9 cellular contexts compared by ENCODE assay signal in genomic region chr6:116011520-116011919, GRCh38. TPM values are rescaled to one million over a fixed set of nuclear protein-coding genes. Genes with fewer than 3 reads are reported as not detected.
A peak's percentile ranks its signal among the peaks of the same experiment; 100 is the strongest.
DNase-seq lines count a peak whose midpoint lies in the region; ATAC-seq, FAIRE-seq and TF ChIP-seq lines count a peak whose summit lies in the region.
"Had no signal": no experiment of that assay in that cellular context is flagged by ENCODE, and none has a peak within 500 bp of the region (broad histone marks: within the 10 kb centered on the region; RNA-seq: fewer than 3 reads in every experiment).

No MANE protein-coding gene starts in this region.

- H3T11ph ChIP-seq in H9 (ENCODE audit: low read length), result no peak overlapping the region

- H3K4ac ChIP-seq in H9 (ENCODE audit: low read depth, low read length) (no peak overlapping the region), trophoblast cell (ENCODE audit: low read depth, low read length) (no peak overlapping the region)

- no peak overlapping the region for H3K4me3 Mint-ChIP-seq in H9
- H3K4me3 Mint-ChIP-seq: memory B cell had no signal

- DNase-seq in GM12891 (ENCODE audit: insufficient read length, low spot score) (no peak), LoVo (ENCODE audit: low spot score) (peak; percentile 84), H9 (no peak), HUDEP-2 (lab: John Stamatoyannopoulos, UW; ENCODE audit: unreplicated experiment in 76 of 76) (no peak), trophoblast cell (no peak)
- DNase-seq in effector CD4-positive, alpha-beta T cell, result no peak

- WGBS in H9 (ENCODE audit: extremely low coverage, insufficient read length, low lambda C conversion rate), result no CpG with 5 or more reads among the region's 3 CpGs
- WGBS in trophoblast cell (ENCODE audit: extremely low coverage, insufficient coverage, insufficient read length), result no CpG with 5 or more reads among the region's 3 CpGs

- H3K23ac ChIP-seq in H9 (ENCODE audit: insufficient read length, low read depth, low read length) (no peak overlapping the region), trophoblast cell (ENCODE audit: low read length) (no peak overlapping the region)

- H3K27ac ChIP-seq in H9 (ENCODE audit: insufficient read length, low read depth, low read length) (no peak overlapping the region), trophoblast cell (ENCODE audit: low read depth, low read length) (no peak overlapping the region)

- H2BK20ac ChIP-seq in H9 (ENCODE audit: low read depth, low read length, poor library complexity, severe bottlenecking), result no peak overlapping the region

- H3K79me2 ChIP-seq in H9 (ENCODE audit: insufficient read depth, low read length), result no peaks in the 10 kb centered on the region
- no peaks in the 10 kb centered on the region for H3K79me2 ChIP-seq in trophoblast cell (ENCODE audit: control insufficient read depth, insufficient read depth, low read length, poor library complexity)

- ATAC-seq in GM21576 (IDR thresholded peaks at IDR 0.05; ENCODE audit: unreplicated experiment), result peak; percentile 42

- H2BK5ac ChIP-seq in H9 (ENCODE audit: insufficient read length, low read length), result no peak overlapping the region
- no peak overlapping the region for H2BK5ac ChIP-seq in trophoblast cell (ENCODE audit: low read depth, low read length, poor library complexity)

- H4K8ac ChIP-seq in H9 (replicated peaks; ENCODE audit: insufficient read length, low read depth, low read length) (no peak overlapping the region), trophoblast cell (ENCODE audit: low read depth, low read length) (no peak overlapping the region)

- H3K36me3 Mint-ChIP-seq in H9 (ENCODE audit: insufficient read depth in 1 of 3, low read depth in 3 of 3), result no peaks in the 10 kb centered on the region

- H3K27ac Mint-ChIP-seq in H9, result no peak overlapping the region; a peak in 1 of 7 replicates
- H3K27ac Mint-ChIP-seq: memory B cell had no signal

- H3K4me1 Mint-ChIP-seq in H9, result peaks cover 0 to 4% of the 10 kb centered on the region in 2 experiments; a peak in 1 of 4 replicates

- H3K27me3 ChIP-seq in H9 (ENCODE audit: insufficient read depth, low read length) (no peaks in the 10 kb centered on the region), trophoblast cell (ENCODE audit: insufficient read depth, low read length) (no peaks in the 10 kb centered on the region)

- H4K91ac ChIP-seq in H9 (ENCODE audit: insufficient read length, low read depth, low read length), result no peak overlapping the region
- no peak overlapping the region for H4K91ac ChIP-seq in trophoblast cell (ENCODE audit: low read depth, low read length)

- H3K9me3 ChIP-seq in H9 (ENCODE audit: control insufficient read depth, low read depth, low read length), result no peaks in the 10 kb centered on the region
- H3K9me3 ChIP-seq in trophoblast cell (ENCODE audit: insufficient read depth, low read depth, low read length), result no peaks in the 10 kb centered on the region

- H3K27me3 Mint-ChIP-seq in H9 (ENCODE audit: low read depth), result no peaks in the 10 kb centered on the region
- H3K27me3 Mint-ChIP-seq: memory B cell had no signal

- H4K12ac ChIP-seq in trophoblast cell (ENCODE audit: low read depth, low read length), result no peak overlapping the region

- H2AK5ac ChIP-seq in H9 (ENCODE audit: insufficient read length, low read length) (no peak overlapping the region), trophoblast cell (ENCODE audit: low read length) (no peak overlapping the region)

- H3K4me1 ChIP-seq in H9 (ENCODE audit: insufficient read depth, low read length), result no peaks in the 10 kb centered on the region
- no peaks in the 10 kb centered on the region for H3K4me1 ChIP-seq in trophoblast cell (ENCODE audit: control insufficient read depth in 1 of 2, insufficient read depth in 2 of 2, low read length in 2 of 2)

- no peak overlapping the region for H2BK15ac ChIP-seq in H9 (ENCODE audit: low read depth, low read length)

- H4K20me1 ChIP-seq in H9 (ENCODE audit: control insufficient read depth, insufficient read depth, insufficient read length), result no peaks in the 10 kb centered on the region

- H3K79me1 ChIP-seq in H9 (ENCODE audit: insufficient read depth, low read depth, low read length, poor library complexity, severe bottlenecking), result no peaks in the 10 kb centered on the region
- H3K79me1 ChIP-seq in trophoblast cell (ENCODE audit: low read length), result no peaks in the 10 kb centered on the region

- TF ChIP-seq CTCF in H9 (conservative IDR thresholded peaks at IDR 0.05), result no peak

- no peak overlapping the region for H3K56ac ChIP-seq in H9 (ENCODE audit: insufficient read length, low read depth, low read length)

- no peak for TF ChIP-seq POLR2A in GM12891 (IDR thresholded peaks at IDR 0.05; ENCODE audit: low read depth, low read length)

- H2BK120ac ChIP-seq in H9 (ENCODE audit: low read depth, low read length, poor library complexity, severe bottlenecking) (no peak overlapping the region), trophoblast cell (ENCODE audit: insufficient read depth, low read length, poor library complexity) (no peak overlapping the region)

- H2AFZ ChIP-seq in H9 (ENCODE audit: low read length) (no peak overlapping the region), trophoblast cell (ENCODE audit: insufficient read depth, low read length, poor library complexity) (no peak overlapping the region)

- H3K9ac ChIP-seq in H9 (ENCODE audit: extremely low read depth, insufficient read length, low read length) (no peak overlapping the region), trophoblast cell (ENCODE audit: low read length) (no peak overlapping the region)

- no peak overlapping the region for H3K14ac ChIP-seq in H9 (ENCODE audit: insufficient read depth, low read length)
- H3K14ac ChIP-seq in trophoblast cell (ENCODE audit: low read length), result no peak overlapping the region

- H3K18ac ChIP-seq in H9 (ENCODE audit: insufficient read length, low read depth, low read length) (no peak overlapping the region), trophoblast cell (ENCODE audit: low read length) (no peak overlapping the region)

- H3K36me3 ChIP-seq in trophoblast cell (ENCODE audit: control insufficient read depth in 1 of 2, insufficient read depth in 2 of 2, low read length in 2 of 2), result no peaks in the 10 kb centered on the region

- H3K23me2 ChIP-seq in H9 (ENCODE audit: insufficient read length, low read depth, low read length, poor library complexity, severe bottlenecking), result no peaks in the 10 kb centered on the region

- no peak overlapping the region for H3K4me2 ChIP-seq in H9 (ENCODE audit: insufficient read depth, insufficient read length, low read length)
- H3K4me2 ChIP-seq in trophoblast cell (ENCODE audit: low read length), result no peak overlapping the region

- H3K4me3 ChIP-seq in trophoblast cell (ENCODE audit: low read depth, low read length), result no peak overlapping the region

- FAIRE-seq in GM12891 (lab: Jason Lieb, UNC) (peak; percentile 90), islet of Langerhans (lab: Jason Lieb, UNC) (peak; percentile 56)

- H4K5ac ChIP-seq in H9 (ENCODE audit: insufficient read length, low read depth, low read length), result no peak overlapping the region

- H3K9me3 Mint-ChIP-seq in H9, result no peaks in the 10 kb centered on the region
- H3K9me3 Mint-ChIP-seq: memory B cell had no signal

- no peak overlapping the region for H2BK12ac ChIP-seq in H9 (ENCODE audit: insufficient read length, low read depth, low read length)
- no peak overlapping the region for H2BK12ac ChIP-seq in trophoblast cell (ENCODE audit: low read length)

TF ChIP-seq in GM12891, 5 proteins besides CTCF, POLR2A, EP300 and RAD21:
- TF ChIP-seq POU2F2 (IDR thresholded peaks at IDR 0.05; ENCODE audit: low read depth, low read length) (peak; percentile 60; the same call in 1 of the 2 replicates), POLR2AphosphoS5 (IDR thresholded peaks at IDR 0.05; ENCODE audit: low read depth, low read length) (no peak)
TF ChIP-seq in GM12891: peak in this region for 1.

RNA-seq across cellular contexts. Expression of gene FRK, which starts 49.2 kb away (rescaled TPM):
- polyA plus RNA-seq in GM12891 (2012; ENCODE audit: low read depth, missing spikeins), result 0.33 TPM
- total RNA-seq in H9 (2021), result 0.09 and 0.15 TPM in 2 replicates
- 0.19 and 0.21 TPM in 2 replicates for polyA plus RNA-seq in trophoblast cell (2013)
